Comparison of ENCODE assay signal across 1 cellular context in the genomic region with DNA sequence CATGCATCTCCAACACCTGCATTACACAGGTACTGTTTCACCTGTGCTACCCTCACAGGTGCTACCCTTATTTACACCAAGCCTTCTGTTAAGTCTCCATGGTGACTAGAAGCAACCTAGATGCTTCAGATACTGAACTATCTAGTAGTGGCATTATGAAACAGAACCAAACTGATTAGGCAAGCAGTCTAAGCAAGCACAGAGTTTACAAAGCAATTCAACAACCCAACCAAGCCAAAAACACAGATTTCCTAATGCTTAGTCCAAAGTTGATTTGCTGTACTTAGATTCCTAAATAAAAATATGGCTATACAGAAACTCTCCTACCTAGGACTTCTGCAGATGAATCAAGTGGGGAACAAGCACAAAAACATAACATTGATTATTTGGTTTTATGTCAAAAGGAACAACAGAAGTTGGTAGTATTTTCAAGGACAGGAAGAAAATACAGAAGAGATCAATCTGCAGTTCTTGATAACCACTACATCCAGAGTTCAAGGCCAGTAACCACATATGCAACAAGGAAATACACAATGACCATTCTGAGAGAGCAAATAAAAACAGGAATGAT.
TF ChIP-seq lines count a peak whose summit lies in the region.

No MANE protein-coding gene starts in this region.

TF ChIP-seq in HEK293T, 16 proteins besides CTCF, POLR2A, EP300 and RAD21 (continued from another document):
- TF ChIP-seq FOXK2 (IDR thresholded peaks at IDR 0.05) (no peak), FOXM1 (IDR thresholded peaks at IDR 0.05; ENCODE audit: borderline replicate concordance) (no peak), FOXA1 (IDR thresholded peaks at IDR 0.05) (no peak), PKNOX1 (IDR thresholded peaks at IDR 0.05) (no peak), SUZ12 (IDR thresholded peaks at IDR 0.05) (no peak), NFRKB (IDR thresholded peaks at IDR 0.05) (no peak), L3MBTL2 (conservative IDR thresholded peaks at IDR 0.05) (no peak)
TF ChIP-seq in HEK293T: peak in this region for 0.
